ENCODE assay signal across 19 cellular contexts in genomic region chr3:36484386-36484785, GRCh38.
DNase-seq lines count a peak whose midpoint lies in the region; ATAC-seq and TF ChIP-seq lines count a peak whose summit lies in the region.
"Had no signal": no experiment of that assay in that cellular context is flagged by ENCODE, and none has a peak within 500 bp of the region (broad histone marks: within the 10 kb centered on the region; RNA-seq: fewer than 3 reads in every experiment).

No MANE protein-coding gene starts in this region.

- peaks cover 0 to 10% (median 7%) of the 10 kb centered on the region in 5 donors for H3K27me3 Mint-ChIP-seq in naive thymus-derived CD4-positive, alpha-beta T cell
- no peaks in the 10 kb centered on the region for H3K27me3 Mint-ChIP-seq in activated CD4-positive, alpha-beta T cell treated with anti-CD3 and anti-CD28 coated beads, Interleukin-2, amount 10 ng/mL, durations not matched to agents 7 days and 5 days
- H3K27me3 Mint-ChIP-seq: B cell had no signal

- no peaks in the 10 kb centered on the region for H3K4me1 ChIP-seq in naive thymus-derived CD4-positive, alpha-beta T cell (ENCODE audit: control insufficient read depth in 2 of 2, insufficient read depth in 2 of 2, low read length in 2 of 2)

- H3K9me3 ChIP-seq in naive thymus-derived CD4-positive, alpha-beta T cell (ENCODE audit: control insufficient read depth in 2 of 3, low read length in 3 of 3) = no peaks in the 10 kb centered on the region

- intact Hi-C loops in naive thymus-derived CD4-positive, alpha-beta T cell (cut with micrococcal nuclease) = no loop called here

- H3K27ac ChIP-seq in naive thymus-derived CD4-positive, alpha-beta T cell (ENCODE audit: low read depth, low read length) = no peak overlapping the region
- H3K27ac ChIP-seq: BLaER1 treated with 17β-estradiol and CSF1 and Interleukin-3, amounts not matched to agents 10 nM and 100 nM had no signal

- H3K27ac Mint-ChIP-seq in naive thymus-derived CD4-positive, alpha-beta T cell = no peak overlapping the region
- H3K27ac Mint-ChIP-seq in activated CD4-positive, alpha-beta T cell treated with anti-CD3 and anti-CD28 coated beads, Interleukin-2, amount 10 ng/mL, durations not matched to agents 7 days and 5 days = no peak overlapping the region
- H3K27ac Mint-ChIP-seq: B cell; CD8-positive, alpha-beta T cell; GM23338; HFFc6 had no signal

- peak; percentile 21 for DNase-seq in AG10803 (ENCODE audit: low read depth)
- peak; percentile 6 for DNase-seq in H4 (ENCODE audit: low spot score)
- peak; percentile 8 for DNase-seq in astrocyte of the cerebellum (ENCODE audit: low read depth)
- peak; percentile 39 for DNase-seq in fibroblast of gingiva (ENCODE audit: low read depth)
- DNase-seq in naive thymus-derived CD4-positive, alpha-beta T cell = no peak
- no peak for DNase-seq in activated CD4-positive, alpha-beta T cell treated with anti-CD3 and anti-CD28 coated beads, Interleukin-2, amount 10 ng/mL, durations not matched to agents 7 days and 5 days
- DNase-seq: 8988T; Calu3; CD8-positive, alpha-beta T cell; DMS79 treated with DMSO at 0.1 percent for 48 hours; H7; HFFc6; IMR-90 had no signal

- H3K36me3 ChIP-seq in naive thymus-derived CD4-positive, alpha-beta T cell (ENCODE audit: control insufficient read depth in 2 of 3, insufficient read depth in 3 of 3, low read length in 3 of 3) = no peaks in the 10 kb centered on the region

- H3K4me3 ChIP-seq in AG10803 (ENCODE audit: low read length) (no peak overlapping the region), astrocyte of the cerebellum (ENCODE audit: low read depth, low read length) (no peak overlapping the region)
- H3K4me3 ChIP-seq in naive thymus-derived CD4-positive, alpha-beta T cell (ENCODE audit: low read length) = no peak overlapping the region
- H3K4me3 ChIP-seq: BLaER1 treated with 17β-estradiol and CSF1 and Interleukin-3, amounts not matched to agents 10 nM and 100 nM; GM23338 had no signal

- CTCF ChIA-PET in naive thymus-derived CD4-positive, alpha-beta T cell (lab: Charles Lee) = no interaction called here
- CTCF ChIA-PET in activated CD4-positive, alpha-beta T cell treated with anti-CD3 and anti-CD28 coated beads, Interleukin-2, amount 10 ng/mL, durations not matched to agents 7 days and 5 days (lab: Charles Lee) = interaction anchor here (0.7 kb wide), 1 partner anchor 16 kb away, joined by 3 read pairs; no protein-coding TSS in a partner anchor

- peaks cover 0 to 5% (median 0%) of the 10 kb centered on the region in 7 donors for H3K4me1 Mint-ChIP-seq in naive thymus-derived CD4-positive, alpha-beta T cell
- H3K4me1 Mint-ChIP-seq in activated CD4-positive, alpha-beta T cell treated with anti-CD3 and anti-CD28 coated beads, Interleukin-2, amount 10 ng/mL, durations not matched to agents 7 days and 5 days = no peaks in the 10 kb centered on the region
- H3K4me1 Mint-ChIP-seq: B cell had no signal

- H3K9me3 Mint-ChIP-seq in naive thymus-derived CD4-positive, alpha-beta T cell = peaks cover 0 to 4% (median 1%) of the 10 kb centered on the region in 11 donors
- H3K9me3 Mint-ChIP-seq in activated CD4-positive, alpha-beta T cell treated with anti-CD3 and anti-CD28 coated beads, Interleukin-2, amount 10 ng/mL, durations not matched to agents 7 days and 5 days = no peaks in the 10 kb centered on the region
- H3K9me3 Mint-ChIP-seq: CD8-positive, alpha-beta T cell; GM23338 had no signal

- TF ChIP-seq CTCF in AG10803 (conservative IDR thresholded peaks at IDR 0.05; ENCODE audit: low read length) = no peak
- TF ChIP-seq CTCF in astrocyte of the cerebellum (IDR thresholded peaks at IDR 0.05; ENCODE audit: low read depth, low read length, missing control alignments) = no peak

- ATAC-seq in naive thymus-derived CD4-positive, alpha-beta T cell = no peak
- no peak for ATAC-seq in GM19397 (IDR thresholded peaks at IDR 0.05; ENCODE audit: unreplicated experiment)
- no peak for ATAC-seq in HG03095 (IDR thresholded peaks at IDR 0.05; ENCODE audit: unreplicated experiment)
- ATAC-seq: CD8-positive, alpha-beta T cell; GM23338; HCT116 had no signal

- H3K27me3 ChIP-seq in naive thymus-derived CD4-positive, alpha-beta T cell (ENCODE audit: control insufficient read depth in 2 of 2, insufficient read depth in 2 of 2, low read length in 2 of 2) = no peaks in the 10 kb centered on the region
- H3K27me3 ChIP-seq: BLaER1 treated with 17β-estradiol and CSF1 and Interleukin-3, amounts not matched to agents 10 nM and 100 nM had no signal

- POLR2A ChIA-PET in naive thymus-derived CD4-positive, alpha-beta T cell (lab: Charles Lee) = no interaction called here
- POLR2A ChIA-PET in activated CD4-positive, alpha-beta T cell treated with anti-CD3 and anti-CD28 coated beads, Interleukin-2, amount 10 ng/mL, durations not matched to agents 7 days and 5 days (lab: Charles Lee) = no interaction called here

- no peaks in the 10 kb centered on the region for H3K36me3 Mint-ChIP-seq in naive thymus-derived CD4-positive, alpha-beta T cell
- no peaks in the 10 kb centered on the region for H3K36me3 Mint-ChIP-seq in activated CD4-positive, alpha-beta T cell treated with anti-CD3 and anti-CD28 coated beads, Interleukin-2, amount 10 ng/mL, durations not matched to agents 7 days and 5 days (ENCODE audit: low read depth)
- H3K36me3 Mint-ChIP-seq: CD8-positive, alpha-beta T cell had no signal

- H3K4me3 Mint-ChIP-seq in naive thymus-derived CD4-positive, alpha-beta T cell = no peak overlapping the region
- H3K4me3 Mint-ChIP-seq in activated CD4-positive, alpha-beta T cell treated with anti-CD3 and anti-CD28 coated beads, Interleukin-2, amount 10 ng/mL, durations not matched to agents 7 days and 5 days = no peak overlapping the region
- H3K4me3 Mint-ChIP-seq: B cell; CD8-positive, alpha-beta T cell; GM23338; HFFc6 had no signal

- in situ Hi-C loops in astrocyte of the cerebellum (cut with HindIII; ENCODE audit: low sequenced_read_pairs) = loop anchor here (5.0 to 10.0 kb wide), 2 partner anchors 33 to 70 kb away; no protein-coding TSS in a partner anchor

Comparison
In these comparisons a context has a peak if more than half of its experiments do, and no peak if none do; other contexts are left out.
1. DNase-seq: peak in AG10803 (single experiment), H4 (single experiment), astrocyte of the cerebellum (single experiment) and fibroblast of gingiva (single experiment); none in naive thymus-derived CD4-positive, alpha-beta T cell (0 of 9) and activated CD4-positive, alpha-beta T cell treated with anti-CD3 and anti-CD28 coated beads, Interleukin-2, amount 10 ng/mL, durations not matched to agents 7 days and 5 days (single experiment).